15 cellular contexts compared by ENCODE assay signal in genomic region chr11:36313750-36314500, GRCh38. TPM values are rescaled to one million over a fixed set of nuclear protein-coding genes. Genes with fewer than 3 reads are reported as not detected.
DNase-seq lines count a peak whose midpoint lies in the region; ATAC-seq, FAIRE-seq and TF ChIP-seq lines count a peak whose summit lies in the region.
"Had no signal": no experiment of that assay in that cellular context is flagged by ENCODE, and none has a peak within 500 bp of the region (broad histone marks: within the 10 kb centered on the region; RNA-seq: fewer than 3 reads in every experiment).

No MANE protein-coding gene starts in this region.

- H3K36me3 ChIP-seq in mucosa of descending colon (ENCODE audit: low read depth) = no peaks in the 10 kb centered on the region
- no peaks in the 10 kb centered on the region for H3K36me3 ChIP-seq in tibial nerve
- H3K36me3 ChIP-seq in esophagus muscularis mucosa = no peaks in the 10 kb centered on the region

- H3K27me3 ChIP-seq in tibial nerve = no peaks in the 10 kb centered on the region
- peaks cover 0 to 23% (median 0%) of the 10 kb centered on the region in 4 donors for H3K27me3 ChIP-seq in esophagus muscularis mucosa

- no peak for FAIRE-seq in GM12891 (lab: Jason Lieb, UNC)

- intact Hi-C loops in mucosa of descending colon (cut with DNase I, micrococcal nuclease) (no loop called here), esophagus muscularis mucosa (cut with DNase I) (no loop called here)

- no peak overlapping the region for H3K4me3 ChIP-seq in mucosa of descending colon
- no peak overlapping the region for H3K4me3 ChIP-seq in tibial nerve
- no peak overlapping the region for H3K4me3 ChIP-seq in esophagus muscularis mucosa

- TF ChIP-seq CTCF in mucosa of descending colon (IDR thresholded peaks at IDR 0.05) = no peak
- TF ChIP-seq CTCF in tibial nerve (IDR thresholded peaks at IDR 0.05) = no peak
- no peak for TF ChIP-seq CTCF in esophagus muscularis mucosa (IDR thresholded peaks at IDR 0.05)

- 55 to 56% methylated on average over 4 of the region's 4 CpGs for WGBS in tibial nerve, 2 donors
- WGBS in esophagus muscularis mucosa = 56% methylated on average over 4 of the region's 4 CpGs

- TF ChIP-seq POLR2A in tibial nerve (IDR thresholded peaks at IDR 0.05) (no peak), esophagus muscularis mucosa (IDR thresholded peaks at IDR 0.05; ENCODE audit: low read depth) (no peak), GM12891 (IDR thresholded peaks at IDR 0.05; ENCODE audit: low read depth, low read length) (no peak)

- H3K27ac ChIP-seq in tibial nerve (no peak overlapping the region), esophagus muscularis mucosa (replicated peaks in 1 of 4) (no peak overlapping the region)

- TF ChIP-seq EP300 in tibial nerve (IDR thresholded peaks at IDR 0.05) = no peak
- TF ChIP-seq EP300 in esophagus muscularis mucosa (IDR thresholded peaks at IDR 0.05) = no peak

- peaks cover 21% of the 10 kb centered on the region for H3K4me1 ChIP-seq in mucosa of descending colon (ENCODE audit: low read depth)
- no peaks in the 10 kb centered on the region for H3K4me1 ChIP-seq in tibial nerve
- H3K4me1 ChIP-seq in esophagus muscularis mucosa = no peaks in the 10 kb centered on the region

- H3K9me3 ChIP-seq in mucosa of descending colon (no peaks in the 10 kb centered on the region), tibial nerve (no peaks in the 10 kb centered on the region), esophagus muscularis mucosa (no peaks in the 10 kb centered on the region)

- DNase-seq in mucosa of descending colon (no peak), tibial nerve (ENCODE audit: low spot score in 2 of 2) (no peak), esophagus muscularis mucosa (ENCODE audit: extremely low spot score) (no peak), pons (ENCODE audit: low spot score) (no peak), GM12891 (ENCODE audit: insufficient read length, low spot score) (no peak)
- DNase-seq: activated CD4-positive, alpha-beta T cell treated with anti-CD3 and anti-CD28 coated beads, Interleukin-2, amount 50 U/mL, for 1 hour; activated T-cell treated with anti-CD3 and anti-CD28 coated beads, Interleukin-2, amount 50 U/mL, for 4 hours; immature natural killer cell; midbrain; NCI-H2171; occipital lobe; SIG-M5 had no signal

- ATAC-seq in GM18520 (IDR thresholded peaks at IDR 0.05; ENCODE audit: unreplicated experiment) (peak; percentile 41), GM21786 (IDR thresholded peaks at IDR 0.05; ENCODE audit: unreplicated experiment) (peak; percentile 73), HG03175 (IDR thresholded peaks at IDR 0.05; ENCODE audit: unreplicated experiment) (peak; percentile 77), mucosa of descending colon (peak; percentile 21)
- ATAC-seq: activated T-cell treated with anti-CD3 and anti-CD28 coated beads, Interleukin-2, amount 50 U/mL, for 4 hours had no signal

TF ChIP-seq in GM12891, 5 proteins besides CTCF, POLR2A, EP300 and RAD21:
- TF ChIP-seq SPI1 (IDR thresholded peaks at IDR 0.05; ENCODE audit: low read depth, low read length) (no peak), PAX5 (IDR thresholded peaks at IDR 0.05; ENCODE audit: insufficient read depth, low read length, severe bottlenecking) (no peak), TAF1 (IDR thresholded peaks at IDR 0.05; ENCODE audit: low read depth, low read length) (no peak), POLR2AphosphoS5 (IDR thresholded peaks at IDR 0.05; ENCODE audit: low read depth, low read length) (no peak), POU2F2 (IDR thresholded peaks at IDR 0.05; ENCODE audit: low read depth, low read length) (no peak)

RNA-seq across cellular contexts. Expression of gene PRR5L, which starts 17.8 kb away (rescaled TPM):
- total RNA-seq in mucosa of descending colon = 100 to 1,000 TPM; 138 to 250 (median 203) TPM
- 10 to 100 TPM in 2 of 4 donors, 1 to 10 TPM in 2; 8.8 to 29.7 (median 9.4) TPM for total RNA-seq in tibial nerve
- 1 to 10 TPM; 1.7 to 9.6 (median 3.1) TPM for total RNA-seq in esophagus muscularis mucosa
- polyA plus RNA-seq in GM12891 (2012; ENCODE audit: low read depth, missing spikeins) = 1.1 TPM

RNA-seq across cellular contexts. Expression of gene COMMD9, which starts 24.7 kb away (rescaled TPM):
- 10 to 100 TPM; 35.4 to 64.0 (median 40.8) TPM for total RNA-seq in mucosa of descending colon
- 10 to 100 TPM; 36.9 to 58.0 (median 47.8) TPM for total RNA-seq in tibial nerve
- total RNA-seq in esophagus muscularis mucosa = 10 to 100 TPM; 18.3 to 45.5 (median 27.7) TPM
- 27.1 TPM for polyA plus RNA-seq in GM12891 (2012; ENCODE audit: low read depth, missing spikeins)

Comparison
In these comparisons a context has a peak if more than half of its experiments do, and no peak if none do; other contexts are left out.
1. ATAC-seq: peak in every context shown above with its lines; median percentile 77 in HG03175; 73 in GM21786; 41 in GM18520; 21 in mucosa of descending colon.
2. RNA of gene PRR5L, which starts 17.8 kb away (total RNA-seq): 138 to 250 TPM in mucosa of descending colon; 8.8 to 29.7 TPM in tibial nerve and 1.7 to 9.6 TPM in esophagus muscularis mucosa; every median in the first group is over 4 times any median in the second.